Comparison of ENCODE assay signal across 8 cellular contexts in the genomic region with DNA sequence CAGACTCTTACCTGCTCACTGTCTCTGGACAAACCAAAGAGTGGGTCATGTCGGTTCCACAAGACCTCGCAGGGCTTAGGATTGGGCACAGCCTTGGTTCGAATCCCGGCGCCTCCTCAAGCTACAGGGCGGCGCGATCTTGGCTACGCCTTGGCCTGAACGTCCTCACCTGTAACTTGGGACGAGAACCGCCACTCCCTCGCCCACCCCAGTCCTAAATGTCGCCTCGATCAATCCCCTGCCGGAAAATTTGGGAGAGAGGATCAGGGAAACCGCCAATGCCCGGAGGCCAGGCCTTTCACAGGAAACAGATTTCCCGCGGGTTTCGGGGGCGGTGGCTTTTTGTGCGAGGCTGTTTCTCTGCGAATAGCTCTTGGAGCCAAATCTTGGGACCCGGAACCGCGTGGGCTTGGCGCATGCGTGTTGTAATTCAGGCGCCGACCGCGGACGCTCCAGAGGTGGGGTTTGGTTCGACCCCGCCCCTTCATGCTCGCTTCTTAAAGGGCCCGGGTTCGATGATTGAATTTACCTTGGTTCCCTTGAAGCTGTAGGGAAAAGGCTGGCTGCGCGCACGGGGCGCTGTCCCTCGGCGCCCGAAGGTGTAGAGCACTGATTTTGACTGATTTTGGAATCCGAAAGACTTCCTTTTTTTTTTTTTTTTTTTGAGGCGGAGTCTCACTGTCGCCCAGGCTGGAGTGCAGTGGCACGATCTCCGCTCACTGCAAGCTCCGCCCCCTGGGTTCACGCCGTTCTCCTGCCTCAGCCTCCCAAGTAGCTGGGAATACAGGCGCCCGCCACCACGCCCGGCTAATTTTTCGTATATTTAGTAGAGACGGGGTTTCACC. TPM values are rescaled to one million over a fixed set of nuclear protein-coding genes. Genes with fewer than 3 reads are reported as not detected.
DNase-seq lines count a peak whose midpoint lies in the region; ATAC-seq, FAIRE-seq and TF ChIP-seq lines count a peak whose summit lies in the region.

A gene with protein sequence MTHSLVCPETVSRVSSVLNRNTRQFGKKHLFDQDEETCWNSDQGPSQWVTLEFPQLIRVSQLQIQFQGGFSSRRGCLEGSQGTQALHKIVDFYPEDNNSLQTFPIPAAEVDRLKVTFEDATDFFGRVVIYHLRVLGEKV (minus strand): TSS at position 403 of the 845 bp plus-strand sequence. CDS start 354 bp downstream, at position 49.

- H4K8ac ChIP-seq in neuronal stem cell (ENCODE audit: low read depth, low read length): no peak within 1 kb of the TSS

- peak within 1 kb of the TSS; percentile 48 for H2BK120ac ChIP-seq in neuronal stem cell (ENCODE audit: low read depth, low read length)

- no peak within 1 kb of the TSS for H3K23ac ChIP-seq in neuronal stem cell (ENCODE audit: low read depth, low read length, poor library complexity)

- H3K36me3 ChIP-seq in SK-N-MC (ENCODE audit: insufficient read depth, low read length): peaks cover 14% of the 10 kb centered on the region
- peaks cover 23 to 37% of the 10 kb centered on the region in 2 donors for H3K36me3 ChIP-seq in neuronal stem cell (replicated peaks in 1 of 2; ENCODE audit: control insufficient read depth in 2 of 2, insufficient read depth in 2 of 2, low read length in 2 of 2)
- peaks cover 0 to 32% (median 22%) of the 10 kb centered on the region in 5 donors for H3K36me3 ChIP-seq in subcutaneous abdominal adipose tissue (ENCODE audit: control insufficient read depth in 5 of 5, insufficient read depth in 5 of 5, low read length in 5 of 5)

- peak within 1 kb of the TSS; percentile 88 for H2AFZ ChIP-seq in neuronal stem cell (ENCODE audit: low read length)

- peak within 1 kb of the TSS; percentile 69 for H3K18ac ChIP-seq in neuronal stem cell (ENCODE audit: low read length)

- H3K27me3 Mint-ChIP-seq in activated naive CD4-positive, alpha-beta T cell treated with anti-CD3 and anti-CD28 coated beads for 36 hours (ENCODE audit: low read depth): peaks cover 2% of the 10 kb centered on the region

- CTCF ChIA-PET in activated naive CD4-positive, alpha-beta T cell treated with anti-CD3 and anti-CD28 coated beads for 36 hours (lab: Charles Lee): interaction anchor here (1.0 to 3.3 kb wide), 5 partner anchors 11 to 57 kb away, joined by 3 to 10 read pairs (median 5); partner anchors contain the start of genes BORCS8 and RFXANK

- H2AK5ac ChIP-seq in neuronal stem cell (ENCODE audit: low read depth, low read length): peak within 1 kb of the TSS; percentile 72

- peak within 1 kb of the TSS; percentile 68 for H3K4me2 ChIP-seq in neuronal stem cell (ENCODE audit: insufficient read depth, low read length, poor library complexity, severe bottlenecking)

- WGBS in neuronal stem cell (ENCODE audit: extremely low coverage in 2 of 2, insufficient read length in 2 of 2, insufficient replicate concordance in 1 of 2), 2 donors: no CpG with 5 or more reads among the region's 60 CpGs

- H3K27me3 ChIP-seq in foreskin keratinocyte (no peaks in the 10 kb centered on the region), neuronal stem cell (ENCODE audit: control insufficient read depth in 3 of 3, insufficient read depth in 3 of 3, low read depth in 1 of 3, low read length in 3 of 3) (peaks cover 0 to 2% (median 0%) of the 10 kb centered on the region in 3 experiments), subcutaneous abdominal adipose tissue (ENCODE audit: control insufficient read depth in 5 of 5, insufficient read depth in 4 of 5, low read length in 5 of 5) (peaks cover 0 to 19% (median 12%) of the 10 kb centered on the region in 5 donors)

- H3K36me3 Mint-ChIP-seq in activated naive CD4-positive, alpha-beta T cell treated with anti-CD3 and anti-CD28 coated beads for 36 hours (ENCODE audit: low read depth): peaks cover 14% of the 10 kb centered on the region

- peak within 1 kb of the TSS; percentile 77 for H3K4me3 ChIP-seq in SK-N-MC
- H3K4me3 ChIP-seq in neuronal stem cell (ENCODE audit: low read length in 2 of 2): peak within 1 kb of the TSS; percentile 68 to 87
- H3K4me3 ChIP-seq in subcutaneous abdominal adipose tissue (ENCODE audit: low read depth in 1 of 5, low read length in 5 of 5): peak within 1 kb of the TSS; percentile 65 to 87 (median 81)

- H3K4me3 Mint-ChIP-seq in activated naive CD4-positive, alpha-beta T cell treated with anti-CD3 and anti-CD28 coated beads for 36 hours: peak within 1 kb of the TSS; percentile 90

- no peak for FAIRE-seq in H54 (lab: Jason Lieb, UNC)

- H3K27ac Mint-ChIP-seq in activated naive CD4-positive, alpha-beta T cell treated with anti-CD3 and anti-CD28 coated beads for 36 hours: peak within 1 kb of the TSS; percentile 89

- no peak within 1 kb of the TSS for H2BK15ac ChIP-seq in neuronal stem cell (ENCODE audit: low read length)

- H3K27ac ChIP-seq in SK-N-MC (peak within 1 kb of the TSS; percentile 44), foreskin keratinocyte (peak within 1 kb of the TSS; percentile 76), neuronal stem cell (replicated peaks; ENCODE audit: low read length) (no peak within 1 kb of the TSS), subcutaneous abdominal adipose tissue (ENCODE audit: low read depth, low read length) (peak within 1 kb of the TSS; percentile 87)

- H3K9ac ChIP-seq in SK-N-MC (ENCODE audit: insufficient read length) (peak within 1 kb of the TSS; percentile 85), neuronal stem cell (ENCODE audit: low read depth, low read length, poor library complexity) (peak within 1 kb of the TSS; percentile 93), subcutaneous abdominal adipose tissue (ENCODE audit: low read length in 5 of 5) (peak within 1 kb of the TSS; percentile 77 to 86 (median 81))

- peak; percentile 80 for DNase-seq in DMS79 (lab: John Stamatoyannopoulos, UW)
- peak; percentile 97 for DNase-seq in H54 (ENCODE audit: insufficient read length, low spot score)
- peak; percentile 95 for DNase-seq in NAMALWA (ENCODE audit: low spot score)
- peak; percentile 83 for DNase-seq in SK-N-MC (ENCODE audit: low read depth, low spot score)
- DNase-seq in activated naive CD4-positive, alpha-beta T cell treated with anti-CD3 and anti-CD28 coated beads for 36 hours: peak; percentile 93
- peak; percentile 71 to 83 for DNase-seq in foreskin keratinocyte
- peak; percentile 65 for DNase-seq in neuronal stem cell (ENCODE audit: low spot score)

- intact Hi-C loops in activated naive CD4-positive, alpha-beta T cell treated with anti-CD3 and anti-CD28 coated beads for 36 hours (cut with micrococcal nuclease): loop anchor here (1.0 to 2.0 kb wide), 3 partner anchors 11 to 204 kb away; partner anchors contain the start of genes BORCS8 and RFXANK

- peak within 1 kb of the TSS; percentile 75 for H3K14ac ChIP-seq in neuronal stem cell (ENCODE audit: low read length)

- H3K4ac ChIP-seq in neuronal stem cell (ENCODE audit: low read length): peak within 1 kb of the TSS; percentile 56

- ATAC-seq in foreskin keratinocyte: peak; percentile 71

- H3K4me1 ChIP-seq in foreskin keratinocyte: no peaks in the 10 kb centered on the region
- peaks cover 12 to 13% of the 10 kb centered on the region in 2 donors for H3K4me1 ChIP-seq in neuronal stem cell (ENCODE audit: control insufficient read depth in 2 of 2, insufficient read depth in 1 of 2, low read depth in 1 of 2, low read length in 2 of 2)
- peaks cover 3 to 14% (median 11%) of the 10 kb centered on the region in 5 donors for H3K4me1 ChIP-seq in subcutaneous abdominal adipose tissue (ENCODE audit: control insufficient read depth in 5 of 5, insufficient read depth in 5 of 5, low read length in 5 of 5)

- H2BK5ac ChIP-seq in neuronal stem cell (ENCODE audit: low read length): peak within 1 kb of the TSS; percentile 71

- peaks cover 33% of the 10 kb centered on the region for H3K4me1 Mint-ChIP-seq in activated naive CD4-positive, alpha-beta T cell treated with anti-CD3 and anti-CD28 coated beads for 36 hours (ENCODE audit: low read depth)

- H2BK12ac ChIP-seq in neuronal stem cell (ENCODE audit: low read length): no peak within 1 kb of the TSS

- peaks cover 6% of the 10 kb centered on the region for H3K79me1 ChIP-seq in neuronal stem cell (ENCODE audit: low read depth, low read length)

- peak; percentile 11 for TF ChIP-seq CTCF in foreskin keratinocyte (conservative IDR thresholded peaks at IDR 0.05)

- no peaks in the 10 kb centered on the region for H3K9me3 ChIP-seq in SK-N-MC (ENCODE audit: low read depth, low read length)
- H3K9me3 ChIP-seq in neuronal stem cell (replicated peaks in 1 of 2; ENCODE audit: control insufficient read depth in 2 of 2, insufficient read depth in 1 of 2, low read depth in 1 of 2, low read length in 2 of 2): no peaks in the 10 kb centered on the region
- H3K9me3 ChIP-seq in subcutaneous abdominal adipose tissue (ENCODE audit: control insufficient read depth in 5 of 5, low read length in 5 of 5): no peaks in the 10 kb centered on the region

- peak; percentile 23; the same call in 1 of the 2 replicates for TF ChIP-seq POLR2A in H54 (IDR thresholded peaks at IDR 0.05; ENCODE audit: low read depth, low read length)

- H4K91ac ChIP-seq in neuronal stem cell (ENCODE audit: low read depth, low read length, poor library complexity): no peak within 1 kb of the TSS

- no peaks in the 10 kb centered on the region for H3K9me3 Mint-ChIP-seq in activated naive CD4-positive, alpha-beta T cell treated with anti-CD3 and anti-CD28 coated beads for 36 hours

RNA-seq across cellular contexts. Expression of the gene that starts here (rescaled TPM):
- 10 to 100 TPM; 32.4 to 34.2 TPM for total RNA-seq in activated naive CD4-positive, alpha-beta T cell treated with anti-CD3 and anti-CD28 coated beads for 36 hours
- total RNA-seq in foreskin keratinocyte: 27.1 and 30.2 TPM in 2 replicates
- 40.5 and 45.7 TPM in 2 replicates for polyA plus RNA-seq in foreskin keratinocyte
- polyA plus RNA-seq in neuronal stem cell (2013, experiment 1 of 2): 5.6 TPM
- polyA plus RNA-seq in neuronal stem cell (2013, experiment 2 of 2): 5.8 TPM
